ENCODE assay signal across 1 cellular context in genomic region chr7:76198202-76198601, GRCh38.
TF ChIP-seq lines count a peak whose summit lies in the region.

No MANE protein-coding gene starts in this region.

TF ChIP-seq in GM23338, 12 proteins besides CTCF, POLR2A, EP300 and RAD21 (continued from another document):
- no peak for TF ChIP-seq EZH2phosphoT487 (IDR thresholded peaks at IDR 0.05; ENCODE audit: unreplicated experiment)
- TF ChIP-seq, protein P1, sequence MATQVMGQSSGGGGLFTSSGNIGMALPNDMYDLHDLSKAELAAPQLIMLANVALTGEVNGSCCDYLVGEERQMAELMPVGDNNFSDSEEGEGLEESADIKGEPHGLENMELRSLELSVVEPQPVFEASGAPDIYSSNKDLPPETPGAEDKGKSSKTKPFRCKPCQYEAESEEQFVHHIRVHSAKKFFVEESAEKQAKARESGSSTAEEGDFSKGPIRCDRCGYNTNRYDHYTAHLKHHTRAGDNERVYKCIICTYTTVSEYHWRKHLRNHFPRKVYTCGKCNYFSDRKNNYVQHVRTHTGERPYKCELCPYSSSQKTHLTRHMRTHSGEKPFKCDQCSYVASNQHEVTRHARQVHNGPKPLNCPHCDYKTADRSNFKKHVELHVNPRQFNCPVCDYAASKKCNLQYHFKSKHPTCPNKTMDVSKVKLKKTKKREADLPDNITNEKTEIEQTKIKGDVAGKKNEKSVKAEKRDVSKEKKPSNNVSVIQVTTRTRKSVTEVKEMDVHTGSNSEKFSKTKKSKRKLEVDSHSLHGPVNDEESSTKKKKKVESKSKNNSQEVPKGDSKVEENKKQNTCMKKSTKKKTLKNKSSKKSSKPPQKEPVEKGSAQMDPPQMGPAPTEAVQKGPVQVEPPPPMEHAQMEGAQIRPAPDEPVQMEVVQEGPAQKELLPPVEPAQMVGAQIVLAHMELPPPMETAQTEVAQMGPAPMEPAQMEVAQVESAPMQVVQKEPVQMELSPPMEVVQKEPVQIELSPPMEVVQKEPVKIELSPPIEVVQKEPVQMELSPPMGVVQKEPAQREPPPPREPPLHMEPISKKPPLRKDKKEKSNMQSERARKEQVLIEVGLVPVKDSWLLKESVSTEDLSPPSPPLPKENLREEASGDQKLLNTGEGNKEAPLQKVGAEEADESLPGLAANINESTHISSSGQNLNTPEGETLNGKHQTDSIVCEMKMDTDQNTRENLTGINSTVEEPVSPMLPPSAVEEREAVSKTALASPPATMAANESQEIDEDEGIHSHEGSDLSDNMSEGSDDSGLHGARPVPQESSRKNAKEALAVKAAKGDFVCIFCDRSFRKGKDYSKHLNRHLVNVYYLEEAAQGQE (IDR thresholded peaks at IDR 0.05; ENCODE audit: unreplicated experiment): no peak
- TF ChIP-seq CREB1 (CRISPR knock-in tag; IDR thresholded peaks at IDR 0.05; ENCODE audit: low read depth): no peak
- no peak for TF ChIP-seq NANOG (IDR thresholded peaks at IDR 0.05; ENCODE audit: borderline replicate concordance)
- no peak for TF ChIP-seq ZNF114 (CRISPR knock-in tag; IDR thresholded peaks at IDR 0.05)
- TF ChIP-seq, protein P2, sequence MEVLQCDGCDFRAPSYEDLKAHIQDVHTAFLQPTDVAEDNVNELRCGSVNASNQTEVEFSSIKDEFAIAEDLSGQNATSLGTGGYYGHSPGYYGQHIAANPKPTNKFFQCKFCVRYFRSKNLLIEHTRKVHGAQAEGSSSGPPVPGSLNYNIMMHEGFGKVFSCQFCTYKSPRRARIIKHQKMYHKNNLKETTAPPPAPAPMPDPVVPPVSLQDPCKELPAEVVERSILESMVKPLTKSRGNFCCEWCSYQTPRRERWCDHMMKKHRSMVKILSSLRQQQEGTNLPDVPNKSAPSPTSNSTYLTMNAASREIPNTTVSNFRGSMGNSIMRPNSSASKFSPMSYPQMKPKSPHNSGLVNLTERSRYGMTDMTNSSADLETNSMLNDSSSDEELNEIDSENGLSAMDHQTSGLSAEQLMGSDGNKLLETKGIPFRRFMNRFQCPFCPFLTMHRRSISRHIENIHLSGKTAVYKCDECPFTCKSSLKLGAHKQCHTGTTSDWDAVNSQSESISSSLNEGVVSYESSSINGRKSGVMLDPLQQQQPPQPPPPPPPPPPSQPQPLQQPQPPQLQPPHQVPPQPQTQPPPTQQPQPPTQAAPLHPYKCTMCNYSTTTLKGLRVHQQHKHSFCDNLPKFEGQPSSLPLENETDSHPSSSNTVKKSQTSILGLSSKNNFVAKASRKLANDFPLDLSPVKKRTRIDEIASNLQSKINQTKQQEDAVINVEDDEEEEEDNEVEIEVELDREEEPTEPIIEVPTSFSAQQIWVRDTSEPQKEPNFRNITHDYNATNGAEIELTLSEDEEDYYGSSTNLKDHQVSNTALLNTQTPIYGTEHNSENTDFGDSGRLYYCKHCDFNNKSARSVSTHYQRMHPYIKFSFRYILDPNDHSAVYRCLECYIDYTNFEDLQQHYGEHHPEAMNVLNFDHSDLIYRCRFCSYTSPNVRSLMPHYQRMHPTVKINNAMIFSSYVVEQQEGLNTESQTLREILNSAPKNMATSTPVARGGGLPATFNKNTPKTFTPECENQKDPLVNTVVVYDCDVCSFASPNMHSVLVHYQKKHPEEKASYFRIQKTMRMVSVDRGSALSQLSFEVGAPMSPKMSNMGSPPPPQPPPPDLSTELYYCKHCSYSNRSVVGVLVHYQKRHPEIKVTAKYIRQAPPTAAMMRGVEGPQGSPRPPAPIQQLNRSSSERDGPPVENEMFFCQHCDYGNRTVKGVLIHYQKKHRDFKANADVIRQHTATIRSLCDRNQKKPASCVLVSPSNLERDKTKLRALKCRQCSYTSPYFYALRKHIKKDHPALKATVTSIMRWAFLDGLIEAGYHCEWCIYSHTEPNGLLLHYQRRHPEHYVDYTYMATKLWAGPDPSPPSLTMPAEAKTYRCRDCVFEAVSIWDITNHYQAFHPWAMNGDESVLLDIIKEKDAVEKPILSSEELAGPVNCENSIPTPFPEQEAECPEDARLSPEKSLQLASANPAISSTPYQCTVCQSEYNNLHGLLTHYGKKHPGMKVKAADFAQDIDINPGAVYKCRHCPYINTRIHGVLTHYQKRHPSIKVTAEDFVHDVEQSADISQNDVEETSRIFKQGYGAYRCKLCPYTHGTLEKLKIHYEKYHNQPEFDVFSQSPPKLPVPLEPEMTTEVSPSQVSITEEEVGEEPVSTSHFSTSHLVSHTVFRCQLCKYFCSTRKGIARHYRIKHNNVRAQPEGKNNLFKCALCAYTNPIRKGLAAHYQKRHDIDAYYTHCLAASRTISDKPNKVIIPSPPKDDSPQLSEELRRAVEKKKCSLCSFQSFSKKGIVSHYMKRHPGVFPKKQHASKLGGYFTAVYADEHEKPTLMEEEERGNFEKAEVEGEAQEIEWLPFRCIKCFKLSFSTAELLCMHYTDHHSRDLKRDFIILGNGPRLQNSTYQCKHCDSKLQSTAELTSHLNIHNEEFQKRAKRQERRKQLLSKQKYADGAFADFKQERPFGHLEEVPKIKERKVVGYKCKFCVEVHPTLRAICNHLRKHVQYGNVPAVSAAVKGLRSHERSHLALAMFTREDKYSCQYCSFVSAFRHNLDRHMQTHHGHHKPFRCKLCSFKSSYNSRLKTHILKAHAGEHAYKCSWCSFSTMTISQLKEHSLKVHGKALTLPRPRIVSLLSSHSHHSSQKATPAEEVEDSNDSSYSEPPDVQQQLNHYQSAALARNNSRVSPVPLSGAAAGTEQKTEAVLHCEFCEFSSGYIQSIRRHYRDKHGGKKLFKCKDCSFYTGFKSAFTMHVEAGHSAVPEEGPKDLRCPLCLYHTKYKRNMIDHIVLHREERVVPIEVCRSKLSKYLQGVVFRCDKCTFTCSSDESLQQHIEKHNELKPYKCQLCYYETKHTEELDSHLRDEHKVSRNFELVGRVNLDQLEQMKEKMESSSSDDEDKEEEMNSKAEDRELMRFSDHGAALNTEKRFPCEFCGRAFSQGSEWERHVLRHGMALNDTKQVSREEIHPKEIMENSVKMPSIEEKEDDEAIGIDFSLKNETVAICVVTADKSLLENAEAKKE (CRISPR knock-in tag; IDR thresholded peaks at IDR 0.05): no peak
TF ChIP-seq in GM23338: peak in this region for 0.
